Comparison of ENCODE assay signal across 28 cellular contexts in genomic region chr10:117000580-117000979, GRCh38. TPM values are rescaled to one million over a fixed set of nuclear protein-coding genes. Genes with fewer than 3 reads are reported as not detected.
DNase-seq lines count a peak whose midpoint lies in the region; ATAC-seq and TF ChIP-seq lines count a peak whose summit lies in the region.
"Had no signal": no experiment of that assay in that cellular context is flagged by ENCODE, and none has a peak within 500 bp of the region (broad histone marks: within the 10 kb centered on the region; RNA-seq: fewer than 3 reads in every experiment).

No MANE protein-coding gene starts in this region.

- CTCF ChIA-PET in activated naive CD4-positive, alpha-beta T cell treated with anti-CD3 and anti-CD28 coated beads, Interleukin-2, amount 10 ng/mL, durations not matched to agents 7 days and 5 days (lab: Charles Lee), result no interaction called here

- H3K4me3 ChIP-seq in dorsolateral prefrontal cortex, result peak overlapping the region in 33 of 59 donors; percentile 2 to 97 (median 86)
- H3K4me3 ChIP-seq: BLaER1 treated with 17β-estradiol and CSF1 and Interleukin-3, amounts not matched to agents 10 nM and 100 nM; cardiac muscle cell; K562; Peyer's patch; stomach had no signal

- no peak overlapping the region for H3K4me3 Mint-ChIP-seq in activated naive CD4-positive, alpha-beta T cell treated with anti-CD3 and anti-CD28 coated beads, Interleukin-2, amount 10 ng/mL, durations not matched to agents 7 days and 5 days
- H3K4me3 Mint-ChIP-seq: activated B cell treated with CpG ODN at 0.5 μM for 24 hours, nephron had no signal

- peak overlapping the region in 56 of 59 donors; percentile 2 to 99 (median 97) for H3K27ac ChIP-seq in dorsolateral prefrontal cortex
- H3K27ac ChIP-seq: BLaER1 treated with 17β-estradiol and CSF1 and Interleukin-3, amounts not matched to agents 10 nM and 100 nM; cardiac muscle cell; Peyer's patch; stomach had no signal

- peaks cover 26% of the 10 kb centered on the region for H3K27me3 Mint-ChIP-seq in activated naive CD4-positive, alpha-beta T cell treated with anti-CD3 and anti-CD28 coated beads, Interleukin-2, amount 10 ng/mL, durations not matched to agents 7 days and 5 days

- intact Hi-C loops in dorsolateral prefrontal cortex (cut with DNase I), result loop anchor here (5.0 to 10.0 kb wide), 2 partner anchors 38 to 196 kb away; no protein-coding TSS in a partner anchor

- no peaks in the 10 kb centered on the region for H3K36me3 Mint-ChIP-seq in activated naive CD4-positive, alpha-beta T cell treated with anti-CD3 and anti-CD28 coated beads, Interleukin-2, amount 10 ng/mL, durations not matched to agents 7 days and 5 days

- no peak for ATAC-seq in activated CD4-positive, CD25-positive, alpha-beta regulatory T cell treated with anti-CD3 and anti-CD28 coated beads, Interleukin-2, amount 50 U/mL, for 24 hours
- no peak for ATAC-seq in GM18519 (IDR thresholded peaks at IDR 0.05; ENCODE audit: low FRiP score, unreplicated experiment)
- ATAC-seq: activated naive CD4-positive, alpha-beta T cell treated with anti-CD3 and anti-CD28 coated beads, Interleukin-2, amount 50 U/mL, for 72 hours; K562 had no signal

- H3K27ac Mint-ChIP-seq in activated naive CD4-positive, alpha-beta T cell treated with anti-CD3 and anti-CD28 coated beads, Interleukin-2, amount 10 ng/mL, durations not matched to agents 7 days and 5 days, result no peak overlapping the region
- H3K27ac Mint-ChIP-seq: activated B cell treated with CpG ODN at 0.5 μM for 24 hours; activated naive CD4-positive, alpha-beta T cell treated with anti-CD3 and anti-CD28 coated beads, Interleukin-2, amount 50 U/mL, for 72 hours; nephron had no signal

- TF ChIP-seq CTCF in dorsolateral prefrontal cortex (IDR thresholded peaks at IDR 0.05 in 54 of 56, conservative IDR thresholded peaks at IDR 0.05 in 2 of 56; ENCODE audit: low read depth in 1 of 56, partially characterized antibody in 56 of 56), result peak in 42 of 56 donors; percentile 11 to 65 (median 40)

- H3K27me3 ChIP-seq in dorsolateral prefrontal cortex, result no peaks in the 10 kb centered on the region
- H3K27me3 ChIP-seq: BLaER1 treated with 17β-estradiol and CSF1 and Interleukin-3, amounts not matched to agents 10 nM and 100 nM; cardiac muscle cell; Peyer's patch had no signal

- H3K4me1 Mint-ChIP-seq in activated naive CD4-positive, alpha-beta T cell treated with anti-CD3 and anti-CD28 coated beads, Interleukin-2, amount 10 ng/mL, durations not matched to agents 7 days and 5 days, result peaks cover under 1% of the 10 kb centered on the region

- DNase-seq in Ammon's horn (ENCODE audit: low spot score), result peak; percentile 34
- peak; percentile 75 for DNase-seq in NCI-H69 (lab: John Stamatoyannopoulos, UW)
- peak in 2 of 10 donors; percentile 44 to 47 for DNase-seq in dorsolateral prefrontal cortex
- DNase-seq in midbrain (lab: John Stamatoyannopoulos, UW), result peak; percentile 72
- DNase-seq in activated naive CD4-positive, alpha-beta T cell treated with anti-CD3 and anti-CD28 coated beads, Interleukin-2, amount 10 ng/mL, durations not matched to agents 7 days and 5 days, result no peak
- no peak for DNase-seq in NCI-H2107 (lab: John Stamatoyannopoulos, UW)
- DNase-seq: activated B cell treated with CpG ODN at 0.5 μM for 24 hours; activated CD4-positive, alpha-beta T cell treated with anti-CD3 and anti-CD28 coated beads, Interleukin-2, amount 50 U/mL, for 48 hours; activated CD8-positive, alpha-beta memory T cell treated with anti-CD3 and anti-CD28 coated beads, Interleukin-2, amount 50 U/mL, for 4 hours; DMS79; GDM1; HCEC 1CT; islet precursor cell; NCI-H187; Peyer's patch; SIG-M5; small intestine; stimulated activated CD8-positive, alpha-beta memory T cell treated with anti-CD3 and anti-CD28 coated beads, Interleukin-4, amount 100 ng/mL, for 48 hours; stomach; SW 1271; trophoblast cell had no signal

- H3K9me3 Mint-ChIP-seq in activated naive CD4-positive, alpha-beta T cell treated with anti-CD3 and anti-CD28 coated beads, Interleukin-2, amount 10 ng/mL, durations not matched to agents 7 days and 5 days, result no peaks in the 10 kb centered on the region
- H3K9me3 Mint-ChIP-seq: activated B cell treated with CpG ODN at 0.5 μM for 24 hours; activated naive CD4-positive, alpha-beta T cell treated with anti-CD3 and anti-CD28 coated beads, Interleukin-2, amount 50 U/mL, for 72 hours; nephron had no signal

RNA-seq across cellular contexts. Expression of gene SHTN1, which starts 4.4 kb away (rescaled TPM):
- 100 to 1,000 TPM in 103 of 120 experiments, 10 to 100 TPM in 17; 65.1 to 426 (median 156) TPM for total RNA-seq in dorsolateral prefrontal cortex
- total RNA-seq: activated B cell treated with CpG ODN at 0.5 μM for 24 hours had no signal

Comparison
In these comparisons a context has a peak if more than half of its experiments do, and no peak if none do; other contexts are left out.
1. DNase-seq: peak in Ammon's horn (single experiment), NCI-H69 (single experiment) and midbrain (single experiment); none in activated naive CD4-positive, alpha-beta T cell treated with anti-CD3 and anti-CD28 coated beads, Interleukin-2, amount 10 ng/mL, durations not matched to agents 7 days and 5 days (single experiment) and NCI-H2107 (single experiment).